Comparison of ENCODE assay signal across 18 cellular contexts in the genomic region with DNA sequence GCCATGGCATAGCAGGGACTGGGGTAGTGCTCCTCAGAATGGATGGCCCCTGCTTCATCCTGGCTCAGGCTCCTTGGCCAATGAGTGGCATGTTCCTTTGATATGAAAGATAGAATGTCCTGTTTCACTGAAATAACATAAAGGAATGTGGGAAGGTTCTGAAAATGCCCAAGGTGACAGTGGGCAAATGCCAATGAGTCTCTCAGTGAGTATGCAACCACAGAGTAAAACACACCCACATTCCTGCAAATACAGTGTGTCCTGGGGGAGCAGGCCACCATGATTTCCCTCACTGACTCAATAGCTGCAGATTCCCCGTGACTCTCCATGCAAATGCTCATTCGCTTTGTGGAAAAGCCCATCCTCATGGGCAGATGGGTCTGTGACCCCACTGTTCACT. TPM values are rescaled to one million over a fixed set of nuclear protein-coding genes. Genes with fewer than 3 reads are reported as not detected.
DNase-seq lines count a peak whose midpoint lies in the region; ATAC-seq, FAIRE-seq and TF ChIP-seq lines count a peak whose summit lies in the region.
"Had no signal": no experiment of that assay in that cellular context is flagged by ENCODE, and none has a peak within 500 bp of the region (broad histone marks: within the 10 kb centered on the region; RNA-seq: fewer than 3 reads in every experiment).

No MANE protein-coding gene starts in this region.

- 17% methylated on average over 2 of the region's 2 CpGs for WGBS in GM12878 (ENCODE audit: insufficient coverage, insufficient replicate concordance, low lambda C conversion rate, missing lambda C conversion rate)
- WGBS in lower leg skin, 2 donors, result 96 to 98% methylated on average over 2 of the region's 2 CpGs

- H3K36me3 ChIP-seq in GM12878 (ENCODE audit: control insufficient read depth in 2 of 2, insufficient read depth in 2 of 2, low read length in 1 of 2) (no peaks in the 10 kb centered on the region), OCI-LY7 (ENCODE audit: insufficient read depth, low read length) (no peaks in the 10 kb centered on the region)
- H3K36me3 ChIP-seq: gastrocnemius medialis, tibial artery had no signal

- H2AFZ ChIP-seq in GM12878 (ENCODE audit: control insufficient read depth, low read depth, low read length) (no peak overlapping the region), OCI-LY7 (ENCODE audit: low read length) (no peak overlapping the region)

- no peaks in the 10 kb centered on the region for H3K9me2 ChIP-seq in OCI-LY7 (ENCODE audit: insufficient read depth, low read length)

- H3K9me3 ChIP-seq in GM12878 (replicated peaks; ENCODE audit: control insufficient read depth, insufficient read depth, low read length) (no peaks in the 10 kb centered on the region; the same call in 2 of the 3 replicates), OCI-LY7 (ENCODE audit: low read length) (no peaks in the 10 kb centered on the region)
- H3K9me3 ChIP-seq: gastrocnemius medialis, tibial artery had no signal

- no peak for FAIRE-seq in GM12878 (lab: Jason Lieb, UNC)

- TF ChIP-seq EP300 in GM12878 (IDR thresholded peaks at IDR 0.05; ENCODE audit: borderline replicate concordance in 1 of 2, control insufficient read depth in 1 of 2, low read depth in 2 of 2, low read length in 2 of 2), result no peak

- TF ChIP-seq RAD21 in GM12878 (IDR thresholded peaks at IDR 0.05; ENCODE audit: insufficient read depth, low read depth, low read length), result no peak

- intact Hi-C loops in GM12878 (cut with micrococcal nuclease; ENCODE audit: unreplicated experiment), result loop anchor here (5.0 kb wide), 2 partner anchors 34 to 169 kb away; no protein-coding TSS in a partner anchor
- intact Hi-C loops in lower leg skin (cut with DNase I; ENCODE audit: low total_unique reads), result no loop called here
- intact Hi-C loops in OCI-LY7 (cut with micrococcal nuclease; ENCODE audit: unreplicated experiment), result no loop called here

- no peak overlapping the region for H3K4me2 ChIP-seq in GM12878 (ENCODE audit: control insufficient read depth, insufficient read depth)
- no peak overlapping the region for H3K4me2 ChIP-seq in OCI-LY7 (ENCODE audit: low read length)

- no peak overlapping the region for H3K9ac ChIP-seq in GM12878 (ENCODE audit: control insufficient read depth, insufficient read depth, low read length)

- H3K4me1 ChIP-seq in GM12878 (ENCODE audit: control insufficient read depth, insufficient read depth, low read length), result peaks cover 75% of the 10 kb centered on the region
- H3K4me1 ChIP-seq in OCI-LY7 (ENCODE audit: insufficient read depth, low read length, poor library complexity, severe bottlenecking), result no peaks in the 10 kb centered on the region

- no peak for TF ChIP-seq CTCF in AG10803 (conservative IDR thresholded peaks at IDR 0.05; ENCODE audit: low read length)
- no peak for TF ChIP-seq CTCF in GM12878 (IDR thresholded peaks at IDR 0.05 in 2 of 3, conservative IDR thresholded peaks at IDR 0.05 in 1 of 3; ENCODE audit: control insufficient read depth in 2 of 3, extremely low read depth in 1 of 3, insufficient read depth in 1 of 3, low read depth in 3 of 3, low read length in 3 of 3)
- TF ChIP-seq CTCF in lower leg skin (IDR thresholded peaks at IDR 0.05), result no peak
- no peak for TF ChIP-seq CTCF in OCI-LY7 (conservative IDR thresholded peaks at IDR 0.05; ENCODE audit: low read length)

- TF ChIP-seq POLR2A in GM12878 (IDR thresholded peaks at IDR 0.05; ENCODE audit: low read depth, low read length) (no peak), lower leg skin (IDR thresholded peaks at IDR 0.05) (no peak)

- in situ Hi-C loops in GM12878 (cut with MboI), result no loop called here

- ATAC-seq in GM12878 (no peak), HG02938 (IDR thresholded peaks at IDR 0.05; ENCODE audit: unreplicated experiment) (no peak)
- ATAC-seq: gastrocnemius medialis had no signal

- CTCF ChIA-PET in GM12878 (lab: Yijun Ruan, JAX) (interaction anchor here (0.9 to 1.1 kb wide), 2 partner anchors 11 to 52 kb away, joined by 3 read pairs; no protein-coding TSS in a partner anchor), OCI-LY7 (lab: Charles Lee; ENCODE audit: unreplicated experiment) (no interaction called here)

- H3K27me3 ChIP-seq in GM12878 (replicated peaks in 1 of 2; ENCODE audit: control insufficient read depth in 2 of 2, insufficient read depth in 2 of 2, low read length in 1 of 2), result no peaks in the 10 kb centered on the region
- H3K27me3 ChIP-seq: dorsolateral prefrontal cortex, gastrocnemius medialis, tibial artery had no signal

- peak; percentile 74 for DNase-seq in AG10803 (ENCODE audit: low read depth)
- peak; percentile 97 for DNase-seq in LHCN-M2 (ENCODE audit: low read depth)
- no peak for DNase-seq in GM12878 (ENCODE audit: low read depth, low spot score)
- DNase-seq in hepatic stellate cell (ENCODE audit: low spot score), result peak; percentile 46
- no peak for DNase-seq in lower leg skin (ENCODE audit: low spot score in 2 of 2)
- DNase-seq in OCI-LY7 (ENCODE audit: low spot score), result no peak
- no peak for DNase-seq in NCI-H748 treated with DMSO at 0.1 percent for 48 hours (lab: John Stamatoyannopoulos, UW)
- DNase-seq: activated CD4-positive, alpha-beta T cell treated with anti-CD3 and anti-CD28 coated beads for 4 hours; activated T-cell treated with anti-CD3 and anti-CD28 coated beads, Interleukin-2, amount 50 U/mL, for 24 hours; amniotic stem cell; DMS153; dorsolateral prefrontal cortex; gastrocnemius medialis; NCI-H1105 treated with DMSO at 0.1 percent for 48 hours; NCI-H345; tibial artery had no signal

- 0 out of 2 replicates have a peak overlapping the region, but pooled peaks have one; percentile 1 for H3K27ac ChIP-seq in GM12878 (ENCODE audit: control insufficient read depth, insufficient read depth)
- H3K27ac ChIP-seq in OCI-LY7 (ENCODE audit: low read depth, low read length, poor library complexity, severe bottlenecking), result no peak overlapping the region
- H3K27ac ChIP-seq: dorsolateral prefrontal cortex, gastrocnemius medialis, tibial artery had no signal

- SMC1A ChIA-PET in GM12878 (lab: Charles Lee; ENCODE audit: uncharacterized antibody, unreplicated experiment), result interaction anchor here (0.6 to 3.1 kb wide), 10 partner anchors 8 to 76 kb away, joined by 3 to 20 read pairs (median 4); no protein-coding TSS in a partner anchor

- no peaks in the 10 kb centered on the region for H4K20me1 ChIP-seq in GM12878 (ENCODE audit: control insufficient read depth, insufficient read depth)
- H4K20me1 ChIP-seq in OCI-LY7 (ENCODE audit: insufficient read depth, low read length), result no peaks in the 10 kb centered on the region

- H3K79me2 ChIP-seq in GM12878 (ENCODE audit: control insufficient read depth, insufficient read depth, low read length), result no peaks in the 10 kb centered on the region
- H3K79me2 ChIP-seq in OCI-LY7 (ENCODE audit: insufficient read depth, low read depth, low read length), result no peaks in the 10 kb centered on the region

- RAD21 ChIA-PET in GM12878 (lab: Charles Lee; ENCODE audit: unreplicated experiment), result interaction anchor here (1.5 to 1.9 kb wide), 3 partner anchors 19 to 97 kb away, joined by 4 to 13 read pairs (median 7); no protein-coding TSS in a partner anchor

- H3K4me3 ChIP-seq in AG10803 (ENCODE audit: low read length), result no peak overlapping the region
- H3K4me3 ChIP-seq in GM12878, result no peak overlapping the region
- no peak overlapping the region for H3K4me3 ChIP-seq in lower leg skin (ENCODE audit: low read depth, poor library complexity, severe bottlenecking)
- H3K4me3 ChIP-seq in OCI-LY7 (ENCODE audit: low read depth, low read length, poor library complexity, severe bottlenecking), result no peak overlapping the region
- H3K4me3 ChIP-seq: dorsolateral prefrontal cortex, gastrocnemius medialis, tibial artery had no signal

- no TSS peak for BruUV-seq in GM12878 (replicated peaks; lab: Mats Ljungman, UMichigan)
- BruUV-seq in OCI-LY7 (replicated peaks; lab: Mats Ljungman, UMichigan), result no TSS peak

- POLR2A ChIA-PET in GM12878 (lab: Charles Lee), result interaction anchor here (1.3 to 2.8 kb wide), 4 partner anchors 8 to 162 kb away, joined by 3 to 14 read pairs (median 4); no protein-coding TSS in a partner anchor
- POLR2A ChIA-PET in OCI-LY7 (lab: Charles Lee), result interaction anchor here (1.1 kb wide), 1 partner anchor 67 kb away, joined by 4 read pairs; no protein-coding TSS in a partner anchor

TF ChIP-seq in GM12878, 131 proteins besides CTCF, POLR2A, EP300 and RAD21 (continues in another document):
- TF ChIP-seq, protein P1, sequence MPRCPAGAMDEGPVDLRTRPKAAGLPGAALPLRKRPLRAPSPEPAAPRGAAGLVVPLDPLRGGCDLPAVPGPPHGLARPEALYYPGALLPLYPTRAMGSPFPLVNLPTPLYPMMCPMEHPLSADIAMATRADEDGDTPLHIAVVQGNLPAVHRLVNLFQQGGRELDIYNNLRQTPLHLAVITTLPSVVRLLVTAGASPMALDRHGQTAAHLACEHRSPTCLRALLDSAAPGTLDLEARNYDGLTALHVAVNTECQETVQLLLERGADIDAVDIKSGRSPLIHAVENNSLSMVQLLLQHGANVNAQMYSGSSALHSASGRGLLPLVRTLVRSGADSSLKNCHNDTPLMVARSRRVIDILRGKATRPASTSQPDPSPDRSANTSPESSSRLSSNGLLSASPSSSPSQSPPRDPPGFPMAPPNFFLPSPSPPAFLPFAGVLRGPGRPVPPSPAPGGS (IDR thresholded peaks at IDR 0.05; ENCODE audit: borderline replicate concordance, insufficient read depth, low read depth, low read length, poor library complexity, severe bottlenecking), result no peak

RNA-seq across cellular contexts. Expression of a gene that starts 36.4 kb away (rescaled TPM):
- 0.23 TPM in 1 of 2 replicates, not detected in the other for total RNA-seq in LHCN-M2 (2014; rRNA removed)
- 0.18 TPM for polyA plus RNA-seq in LHCN-M2 (2012)
- not detected in 2 replicates for total RNA-seq in GM12878 (2013; cell fraction: nucleolus; rRNA removed)
- total RNA-seq in GM12878 (2014; rRNA removed), result 0.06 TPM in 1 of 2 replicates, not detected in the other
- total RNA-seq in GM12878 (2014; rRNA removed; fragmentation: Illumina TruSeq; extraction: Trizol), result 0.05 TPM in 1 of 2 replicates, not detected in the other
- 0.18 TPM in 1 of 2 replicates, not detected in the other for total RNA-seq in GM12878 (2021)
- not detected for polyA plus RNA-seq in GM12878 (2011; ENCODE audit: low read depth)
- not detected in 2 replicates for polyA plus RNA-seq in GM12878 (2011; rRNA removed)
- not detected in 2 replicates for polyA plus RNA-seq in GM12878 (2011; cell fraction: cytosol; rRNA removed)
- not detected in 2 replicates for polyA plus RNA-seq in GM12878 (2011; cell fraction: nucleus; rRNA removed)
- 0.04 and 0.08 TPM in 2 replicates for polyA plus RNA-seq in GM12878 (2012)
- 0.01 and 0.10 TPM in 2 replicates for polyA plus RNA-seq in GM12878 (2014; fragmentation: Illumina TruSeq; extraction: Trizol)
- polyA plus RNA-seq in GM12878 (2014; fragmentation: Nextera tagmentation; extraction: Ambion mirVana), result not detected
- 0.03 TPM in 1 of 2 replicates, not detected in the other for polyA plus RNA-seq in GM12878 (2014; rRNA removed)
- not detected for polyA plus RNA-seq in GM12878 (2016; fragmentation: Nextera tagmentation; extraction: Ambion mirVana)
- polyA minus RNA-seq in GM12878 (2011; rRNA and poly(A)+ RNA removed), result not detected in 2 replicates
- not detected in 2 replicates for polyA minus RNA-seq in GM12878 (2011; cell fraction: cytosol; rRNA and poly(A)+ RNA removed)
- not detected in 2 replicates for polyA minus RNA-seq in GM12878 (2011; cell fraction: nucleus; rRNA and poly(A)+ RNA removed)
- 1 to 10 TPM in 3 of 4 donors, under 1 TPM in 1; 0.51 to 3.5 (median 1.6) TPM for total RNA-seq in lower leg skin
- total RNA-seq in OCI-LY7 (2014; rRNA removed; shearing (Covaris generic)), result not detected in 2 replicates
- not detected in 2 replicates for total RNA-seq in OCI-LY7 (2022)
- total RNA-seq: T-helper 1 cell treated with Interleukin-12 subunit alpha and Interleukin-12 subunit beta and Interleukin-4 antibody, amounts not matched to agents 30 ng/mL and 1 ng/mL, for 36 hours had no signal

Comparison
In these comparisons a context has a peak if more than half of its experiments do, and no peak if none do; other contexts are left out.
1. DNase-seq: peak in AG10803 (single experiment), LHCN-M2 (single experiment) and hepatic stellate cell (single experiment); none in GM12878 (single experiment), lower leg skin (0 of 2), OCI-LY7 (single experiment) and NCI-H748 treated with DMSO at 0.1 percent for 48 hours (single experiment).